1 cellular context compared by ENCODE assay signal in the genomic region with DNA sequence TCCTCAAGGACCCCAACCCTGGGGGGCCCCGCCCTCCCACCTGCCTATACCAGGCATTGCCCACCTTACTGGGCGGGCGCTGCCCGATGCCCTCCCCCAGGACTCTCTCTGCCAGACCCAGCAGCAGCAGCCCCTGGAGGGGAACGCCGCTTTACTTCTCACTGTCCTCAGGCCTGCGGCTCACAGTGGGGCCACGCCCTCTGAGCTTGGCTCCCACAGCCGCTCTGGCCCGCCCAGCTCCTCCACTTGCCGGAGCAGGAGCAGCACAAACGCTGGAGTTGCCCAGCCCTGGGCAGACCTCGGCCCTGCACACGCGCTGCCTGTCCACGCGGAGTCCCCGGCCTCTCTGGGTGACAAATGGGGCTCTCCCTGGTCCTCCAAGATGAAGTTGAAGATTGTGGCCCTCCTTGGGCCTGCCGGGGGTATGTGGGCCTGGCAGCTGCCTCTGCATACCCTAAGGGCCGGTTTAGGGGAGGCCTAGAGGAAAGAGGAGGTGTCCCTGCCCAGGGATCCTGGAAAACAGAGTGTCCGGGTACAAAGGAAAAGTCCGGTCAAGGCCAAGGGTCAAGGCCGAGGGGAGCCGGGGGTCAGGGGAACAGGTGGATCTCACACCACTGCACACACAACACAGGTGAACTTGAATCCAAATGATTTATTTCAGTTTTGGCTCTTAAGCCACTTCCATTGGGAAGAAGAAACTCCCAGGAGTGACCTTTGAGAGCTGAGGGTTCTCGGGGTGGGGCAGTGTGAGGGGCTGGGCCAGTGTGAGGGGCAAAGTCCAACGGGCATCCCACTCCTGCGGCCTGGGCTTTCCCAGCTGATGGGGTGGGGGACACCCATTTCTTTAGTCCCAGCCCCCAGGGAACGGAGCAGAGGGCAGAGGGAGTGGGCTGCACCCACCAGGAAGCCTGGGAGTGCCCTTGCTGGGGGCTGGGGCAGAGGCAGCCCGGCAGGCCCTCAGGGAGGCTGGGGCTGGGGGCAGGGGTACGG.
TF ChIP-seq lines count a peak whose summit lies in the region.

No MANE protein-coding gene starts in this region.

TF ChIP-seq in K562, 482 proteins besides CTCF, POLR2A, EP300 and RAD21:
- TF ChIP-seq POLR2G (IDR thresholded peaks at IDR 0.05; ENCODE audit: low read depth, low read length) (0 out of 2 replicates have a peak, but pooled peaks have one; percentile 11), NRF1 (conservative IDR thresholded peaks at IDR 0.05 in 1 of 2, IDR thresholded peaks at IDR 0.05 in 1 of 2) (peak; percentile 16 to 30; a peak in 2 of 4 replicates), JUND (IDR thresholded peaks at IDR 0.05; ENCODE audit: borderline replicate concordance, low read depth, low read length) (no peak), JUND (tag; IDR thresholded peaks at IDR 0.05; ENCODE audit: borderline replicate concordance, low read depth, low read length) (no peak)
